In the genomic region with DNA sequence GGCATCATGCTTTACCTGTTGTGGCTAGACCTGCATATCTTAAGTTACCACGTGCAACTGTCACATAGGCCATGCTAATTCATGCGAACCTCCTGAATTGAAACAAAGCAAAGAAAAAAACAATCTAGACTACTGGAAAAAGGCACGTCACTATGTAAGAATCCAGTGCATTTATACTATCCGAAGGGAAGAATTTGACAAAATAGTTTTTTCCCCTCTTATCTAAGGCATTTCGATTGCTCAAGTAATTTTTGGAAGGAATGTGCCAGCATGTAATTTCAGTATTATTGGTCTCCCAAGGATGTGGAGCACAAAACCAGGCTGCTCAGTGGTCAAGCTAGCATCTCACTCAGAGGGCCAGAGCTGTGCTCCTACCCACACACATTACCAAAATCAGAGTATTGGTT, we compare ENCODE assay signal across 20 cellular contexts. TPM values are rescaled to one million over a fixed set of nuclear protein-coding genes. Genes with fewer than 3 reads are reported as not detected.
DNase-seq lines count a peak whose midpoint lies in the region; ATAC-seq and TF ChIP-seq lines count a peak whose summit lies in the region.
"Had no signal": no experiment of that assay in that cellular context is flagged by ENCODE, and none has a peak within 500 bp of the region (broad histone marks: within the 10 kb centered on the region; RNA-seq: fewer than 3 reads in every experiment).

No MANE protein-coding gene starts in this region.

- peaks cover 26% of the 10 kb centered on the region for H3K4me1 Mint-ChIP-seq in mesothelial cell of epicardium
- H3K4me1 Mint-ChIP-seq: activated B cell treated with CpG ODN at 0.5 μM for 24 hours, CD14-positive monocyte, neural crest cell had no signal

- H3K36me3 Mint-ChIP-seq in mesothelial cell of epicardium = peaks cover 8% of the 10 kb centered on the region

- no peak for ATAC-seq in HG02678 (IDR thresholded peaks at IDR 0.05; ENCODE audit: unreplicated experiment)
- no peak for ATAC-seq in GM18867 (IDR thresholded peaks at IDR 0.05; ENCODE audit: unreplicated experiment)
- ATAC-seq: HCT116 had no signal

- peak overlapping the region; percentile 99 for H3K27ac Mint-ChIP-seq in mesothelial cell of epicardium
- H3K27ac Mint-ChIP-seq: activated B cell treated with CpG ODN at 0.5 μM for 24 hours had no signal

- CTCF ChIA-PET in AG04449 (lab: Yijun Ruan, JAX) = interaction anchor here (0.8 to 2.1 kb wide), 3 partner anchors 17 to 31 kb away, joined by 3 to 13 read pairs (median 5); no protein-coding TSS in a partner anchor

- POLR2A ChIA-PET in AG04449 (lab: Yijun Ruan, JAX) = interaction anchor here (1.5 kb wide), 1 partner anchor 33 kb away, joined by 7 read pairs; no protein-coding TSS in a partner anchor

- DNase-seq in AG04449 (ENCODE audit: low read depth, low spot score) = peak; percentile 66
- peak; percentile 81 for DNase-seq in EL
- peak; percentile 95 for DNase-seq in choroid plexus epithelial cell (ENCODE audit: low read depth)
- no peak for DNase-seq in mesothelial cell of epicardium (ENCODE audit: low spot score in 2 of 2, unreplicated experiment in 2 of 2)
- no peak for DNase-seq in cerebellar cortex (ENCODE audit: low spot score)
- DNase-seq in dorsolateral prefrontal cortex = no peak
- DNase-seq: activated B cell treated with CpG ODN at 0.5 μM for 24 hours, activated gamma-delta T cell treated with Interleukin-2 at 50 U/mL for 16 hours, cerebellar nuclear complex, erythroblast, hypothalamus, KBM-7, NCI-H1436 treated with DMSO at 0.1 percent for 48 hours, NCI-H510A treated with DMSO at 0.1 percent for 48 hours, stomach had no signal

- H3K27me3 ChIP-seq in dorsolateral prefrontal cortex = no peaks in the 10 kb centered on the region
- H3K27me3 ChIP-seq: stomach had no signal

- TF ChIP-seq CTCF in AG04449 (IDR thresholded peaks at IDR 0.05; ENCODE audit: insufficient read depth, low read length, missing control alignments) (no peak), choroid plexus epithelial cell (conservative IDR thresholded peaks at IDR 0.05; ENCODE audit: low read depth, low read length) (no peak), mesothelial cell of epicardium (IDR thresholded peaks at IDR 0.05; ENCODE audit: unreplicated experiment) (no peak), dorsolateral prefrontal cortex (IDR thresholded peaks at IDR 0.05 in 54 of 56, conservative IDR thresholded peaks at IDR 0.05 in 2 of 56; ENCODE audit: low read depth in 1 of 56, partially characterized antibody in 56 of 56) (no peak)

- H3K4me3 Mint-ChIP-seq in mesothelial cell of epicardium = no peak overlapping the region
- H3K4me3 Mint-ChIP-seq: activated B cell treated with CpG ODN at 0.5 μM for 24 hours, CD14-positive monocyte, neural crest cell had no signal

- H3K27me3 Mint-ChIP-seq in mesothelial cell of epicardium (ENCODE audit: low read depth) = no peaks in the 10 kb centered on the region
- H3K27me3 Mint-ChIP-seq: activated B cell treated with CpG ODN at 0.5 μM for 24 hours had no signal

- no peaks in the 10 kb centered on the region for H3K9me3 Mint-ChIP-seq in mesothelial cell of epicardium
- H3K9me3 Mint-ChIP-seq: neural crest cell had no signal

- H3K27ac ChIP-seq in dorsolateral prefrontal cortex = no peak overlapping the region
- H3K27ac ChIP-seq: stomach had no signal

- H3K4me3 ChIP-seq in AG04449 (ENCODE audit: low read depth, low read length) = no peak overlapping the region
- H3K4me3 ChIP-seq in choroid plexus epithelial cell (ENCODE audit: low read depth, low read length) = no peak overlapping the region
- no peak overlapping the region for H3K4me3 ChIP-seq in dorsolateral prefrontal cortex
- H3K4me3 ChIP-seq: stomach had no signal

- intact Hi-C loops in dorsolateral prefrontal cortex (cut with DNase I) = no loop called here

RNA-seq across cellular contexts. Expression of a gene that starts 31.5 kb away (rescaled TPM):
- total RNA-seq in mesothelial cell of epicardium (143 to 151 TPM (median 149 TPM) in 3 replicates), dorsolateral prefrontal cortex (100 to 1,000 TPM in 36 of 120 experiments, 10 to 100 TPM in 84; 43.1 to 244 (median 83.2) TPM)

Comparison
In these comparisons a context has a peak if more than half of its experiments do, and no peak if none do; other contexts are left out.
1. DNase-seq: peak in AG04449 (single experiment), EL (single experiment) and choroid plexus epithelial cell (single experiment); none in mesothelial cell of epicardium (0 of 2), cerebellar cortex (single experiment) and dorsolateral prefrontal cortex (0 of 10).